ENCODE assay signal across 25 cellular contexts in genomic region chr12:107101651-107102050, GRCh38.
"Had no signal": no experiment of that assay in that cellular context is flagged by ENCODE, and none has a peak within 500 bp of the region (broad histone marks: within the 10 kb centered on the region; RNA-seq: fewer than 3 reads in every experiment).

No MANE protein-coding gene starts in this region.

- DNase-seq: colonic mucosa; cortex of kidney; effector CD8-positive, alpha-beta T cell; effector memory CD8-positive, alpha-beta T cell; endodermal cell; erythroblast; esophagus squamous epithelium; foreskin fibroblast; foreskin melanocyte; gastrocnemius medialis; glutamatergic neuron; head of caudate nucleus; heart right ventricle; hippocampal formation; left cardiac atrium; left ventricle myocardium inferior; lower lobe of right lung; mesenchymal stem cell; midbrain; naive thymus-derived CD4-positive, alpha-beta T cell had no signal

- H3K4me1 ChIP-seq: colonic mucosa, gastrocnemius medialis, heart right ventricle, left ventricle myocardium inferior, lower lobe of right lung had no signal

- H3K27ac ChIP-seq: colonic mucosa, epithelial cell of prostate, esophagus squamous epithelium, gastrocnemius medialis, heart right ventricle, left ventricle myocardium inferior, lower lobe of right lung had no signal

- H3K9me3 ChIP-seq: colonic mucosa, gastrocnemius medialis, heart right ventricle, left ventricle myocardium inferior, lower lobe of right lung had no signal

- H3K36me3 ChIP-seq: colonic mucosa, esophagus squamous epithelium, gastrocnemius medialis, heart right ventricle, left ventricle myocardium inferior, lower lobe of right lung had no signal

- H3K4me3 ChIP-seq: colonic mucosa, esophagus squamous epithelium, gastrocnemius medialis, heart right ventricle, left ventricle myocardium inferior, lower lobe of right lung had no signal

- FAIRE-seq: endometrium, islet of Langerhans, keratinocyte had no signal

- H3K27me3 ChIP-seq: colonic mucosa, esophagus squamous epithelium, gastrocnemius medialis, heart right ventricle had no signal

- ATAC-seq: effector memory CD8-positive, alpha-beta T cell; esophagus mucosa; gastrocnemius medialis; heart right ventricle; left cardiac atrium; naive thymus-derived CD4-positive, alpha-beta T cell had no signal
